ENCODE assay signal across 22 cellular contexts in the genomic region with DNA sequence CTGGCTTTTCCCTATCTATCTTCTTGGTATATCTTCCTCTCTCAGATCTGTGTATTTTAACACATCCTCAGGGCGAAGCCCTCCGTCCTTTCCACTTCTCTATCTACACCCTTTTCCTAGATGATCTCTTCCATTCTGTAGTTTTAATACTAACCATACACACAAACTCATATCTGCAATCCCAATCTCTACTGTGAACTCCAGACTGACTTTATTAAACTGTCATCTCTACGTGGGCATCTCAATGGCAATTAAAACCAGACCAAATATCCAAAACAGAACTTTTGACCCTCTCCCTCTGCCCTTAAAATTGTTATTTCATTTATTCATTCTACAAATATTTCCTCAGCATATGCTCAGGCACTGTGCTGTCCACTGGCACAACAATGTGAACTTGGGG. TPM values are rescaled to one million over a fixed set of nuclear protein-coding genes. Genes with fewer than 3 reads are reported as not detected.
A peak's percentile ranks its signal among the peaks of the same experiment; 100 is the strongest.
DNase-seq lines count a peak whose midpoint lies in the region; ATAC-seq, FAIRE-seq and TF ChIP-seq lines count a peak whose summit lies in the region.
"Had no signal": no experiment of that assay in that cellular context is flagged by ENCODE, and none has a peak within 500 bp of the region (broad histone marks: within the 10 kb centered on the region; RNA-seq: fewer than 3 reads in every experiment).

No MANE protein-coding gene starts in this region.

- H3K27ac ChIP-seq in HepG2 (ENCODE audit: extremely low read length, insufficient read depth, low read length), result no peak overlapping the region
- no peak overlapping the region for H3K27ac ChIP-seq in right lobe of liver
- H3K27ac ChIP-seq in SK-N-SH (ENCODE audit: low read depth in 2 of 2, low read length in 1 of 2), result peak overlapping the region in 1 of 2 experiments; percentile 6; a peak in 2 of 4 replicates
- H3K27ac ChIP-seq in adrenal gland, result no peak overlapping the region
- H3K27ac ChIP-seq: 22Rv1, BLaER1, C4-2B had no signal

- POLR2A ChIA-PET in HepG2 (lab: Yijun Ruan, JAX), result no interaction called here
- POLR2A ChIA-PET in SK-N-SH (lab: Yijun Ruan, JAX), result no interaction called here

- TF ChIP-seq EP300 in HepG2 (IDR thresholded peaks at IDR 0.05; ENCODE audit: low read depth in 2 of 2, low read length in 2 of 2) (no peak), HepG2 (CRISPR knock-in tag; IDR thresholded peaks at IDR 0.05; ENCODE audit: borderline replicate concordance) (no peak), SK-N-SH (IDR thresholded peaks at IDR 0.05; ENCODE audit: borderline replicate concordance in 1 of 2, low read depth in 1 of 2, low read length in 1 of 2) (peak in 1 of 2 experiments; percentile 32; a peak in 1 of 4 replicates)

- no peak for FAIRE-seq in HepG2 (lab: Jason Lieb, UNC)
- FAIRE-seq: A204.1 had no signal

- BruUV-seq in HepG2 (replicated peaks; lab: Mats Ljungman, UMichigan), result TSS peak; percentile 0

- no peak for DNase-seq in HepG2 (ENCODE audit: low spot score)
- no peak for DNase-seq in right lobe of liver
- peak; percentile 34 for DNase-seq in SK-N-SH
- DNase-seq in chondrocyte (ENCODE audit: low spot score), result no peak
- DNase-seq in NCI-H1417 treated with DMSO at 0.1 percent for 48 hours (lab: John Stamatoyannopoulos, UW), result no peak
- no peak for DNase-seq in germinal center (ENCODE audit: low spot score)
- DNase-seq in kidney glomerular epithelial cell (lab: John Stamatoyannopoulos, UW), result no peak
- DNase-seq in adrenal gland, result no peak
- DNase-seq: Caco-2; CD4-positive, CD25-positive, alpha-beta regulatory T cell; CD8-positive, alpha-beta T cell; DMS153; DMS79; GF-D8; GOT3; H7; HCEC 1CT had no signal

- H3K9me3 Mint-ChIP-seq in chondrocyte (ENCODE audit: low read depth), result no peaks in the 10 kb centered on the region
- H3K9me3 Mint-ChIP-seq: CD8-positive, alpha-beta T cell had no signal

- CTCF ChIA-PET in HepG2 (lab: Yijun Ruan, JAX; ENCODE audit: low intra/inter-chr PET ratio, low total read pairs) (no interaction called here), SK-N-SH (lab: Yijun Ruan, JAX) (no interaction called here)

- ATAC-seq in HepG2, result no peak
- ATAC-seq in right lobe of liver, result no peak
- ATAC-seq: CD8-positive, alpha-beta T cell had no signal

- in situ Hi-C loops in HepG2 (cut with HindIII; ENCODE audit: extremely low pct_ligation_motif_present, low pct_unique_long_range_greater_than_20kb), result no loop called here

- TF ChIP-seq RAD21 in HepG2 (CRISPR knock-in tag; IDR thresholded peaks at IDR 0.05) (no peak), SK-N-SH (IDR thresholded peaks at IDR 0.05; ENCODE audit: low read length) (no peak)

- H3K9me2 ChIP-seq in SK-N-SH, result no peaks in the 10 kb centered on the region

- peaks cover 55% of the 10 kb centered on the region for H4K20me1 ChIP-seq in HepG2 (ENCODE audit: insufficient read depth, low read length)
- H4K20me1 ChIP-seq in SK-N-SH (ENCODE audit: insufficient read depth), result peaks cover 88% of the 10 kb centered on the region

- H3K9ac ChIP-seq in HepG2 (ENCODE audit: insufficient read depth, low read depth, low read length), result no peak overlapping the region
- no peak overlapping the region for H3K9ac ChIP-seq in SK-N-SH
- H3K9ac ChIP-seq: BLaER1 had no signal

- no peak overlapping the region for H3K4me2 ChIP-seq in HepG2 (ENCODE audit: low read depth, low read length)
- H3K4me2 ChIP-seq in SK-N-SH, result peak overlapping the region; percentile 2; the same call in 1 of the 2 replicates
- H3K4me2 ChIP-seq: BLaER1 had no signal

- H3K4me1 Mint-ChIP-seq in chondrocyte (ENCODE audit: low read depth), result peaks cover 62% of the 10 kb centered on the region

- peaks cover 50% of the 10 kb centered on the region for H3K4me1 ChIP-seq in HepG2 (ENCODE audit: insufficient read depth, low read length)
- H3K4me1 ChIP-seq in right lobe of liver, result peaks cover 0 to 15% (median 3%) of the 10 kb centered on the region in 4 donors
- H3K4me1 ChIP-seq in SK-N-SH (ENCODE audit: control insufficient read depth in 1 of 2, insufficient read depth in 2 of 2, low read depth in 1 of 2, low read length in 1 of 2), result peaks cover 0 to 7% of the 10 kb centered on the region in 2 experiments; a peak in 2 of 4 replicates
- H3K4me1 ChIP-seq in adrenal gland (replicated peaks in 1 of 2), result peaks cover 7 to 60% of the 10 kb centered on the region in 2 donors

- no peaks in the 10 kb centered on the region for H3F3A ChIP-seq in SK-N-SH (replicated peaks; ENCODE audit: insufficient read depth)

- no peak overlapping the region for H3K4me3 Mint-ChIP-seq in chondrocyte (ENCODE audit: unreplicated experiment)
- H3K4me3 Mint-ChIP-seq: B cell; CD8-positive, alpha-beta T cell had no signal

- H3K9me3 ChIP-seq in HepG2 (ENCODE audit: low read length) (no peaks in the 10 kb centered on the region), right lobe of liver (no peaks in the 10 kb centered on the region), SK-N-SH (no peaks in the 10 kb centered on the region), adrenal gland (replicated peaks in 1 of 3) (no peaks in the 10 kb centered on the region)
- H3K9me3 ChIP-seq: Caco-2 had no signal

- H3K36me3 ChIP-seq in HepG2 (replicated peaks in 1 of 2; ENCODE audit: control insufficient read depth in 1 of 2, insufficient read depth in 2 of 2, low read length in 2 of 2), result no peaks in the 10 kb centered on the region
- no peaks in the 10 kb centered on the region for H3K36me3 ChIP-seq in right lobe of liver
- peaks cover 0 to 4% of the 10 kb centered on the region in 2 experiments for H3K36me3 ChIP-seq in SK-N-SH (replicated peaks in 1 of 2; ENCODE audit: control insufficient read depth in 1 of 2, insufficient read depth in 2 of 2, low read length in 1 of 2)
- no peaks in the 10 kb centered on the region for H3K36me3 ChIP-seq in adrenal gland (replicated peaks in 1 of 2)

- TF ChIP-seq POLR2A in HepG2 (IDR thresholded peaks at IDR 0.05; ENCODE audit: insufficient read depth in 1 of 2, low read depth in 2 of 2, low read length in 2 of 2) (no peak), right lobe of liver (IDR thresholded peaks at IDR 0.05) (no peak), adrenal gland (IDR thresholded peaks at IDR 0.05) (no peak)

- H2AFZ ChIP-seq in HepG2 (ENCODE audit: low read length), result no peak overlapping the region
- H2AFZ ChIP-seq in SK-N-SH (ENCODE audit: low read depth), result no peak overlapping the region

- 98% methylated on average over 3 of the region's 3 CpGs for WGBS in HepG2 (ENCODE audit: low lambda C conversion rate)
- WGBS in right lobe of liver (ENCODE audit: insufficient coverage, low coverage, low lambda C conversion rate, missing lambda C conversion rate), result 90% methylated on average over 3 of the region's 3 CpGs
- 62% methylated on average over 3 of the region's 3 CpGs for WGBS in SK-N-SH (ENCODE audit: low lambda C conversion rate)
- WGBS in adrenal gland, 4 donors, result 81 to 92% (median 87%) methylated on average over 3 of the region's 3 CpGs

- H3K79me2 ChIP-seq in HepG2 (ENCODE audit: insufficient read depth, low read length) (peaks cover 91% of the 10 kb centered on the region), SK-N-SH (ENCODE audit: insufficient read depth) (peaks cover 97% of the 10 kb centered on the region)

- H3K36me3 Mint-ChIP-seq in chondrocyte (ENCODE audit: low read depth), result no peaks in the 10 kb centered on the region

- peak overlapping the region; percentile 25 for H3K27ac Mint-ChIP-seq in chondrocyte (ENCODE audit: unreplicated experiment)
- H3K27ac Mint-ChIP-seq: B cell; CD8-positive, alpha-beta T cell had no signal

- intact Hi-C loops in HepG2 (cut with micrococcal nuclease; ENCODE audit: unreplicated experiment), result no loop called here
- intact Hi-C loops in right lobe of liver (cut with DNase I), result loop anchor here in 1 of 2 donors (10.0 kb wide), 1 partner anchor 145 kb away; no protein-coding TSS in a partner anchor
- intact Hi-C loops in adrenal gland (cut with DNase I), result no loop called here

- no peaks in the 10 kb centered on the region for H3K27me3 ChIP-seq in HepG2 (ENCODE audit: control insufficient read depth in 1 of 2, insufficient read depth in 2 of 2, low read length in 2 of 2)
- no peaks in the 10 kb centered on the region for H3K27me3 ChIP-seq in right lobe of liver
- no peaks in the 10 kb centered on the region for H3K27me3 ChIP-seq in SK-N-SH (ENCODE audit: insufficient read depth)
- H3K27me3 ChIP-seq in adrenal gland, result no peaks in the 10 kb centered on the region
- H3K27me3 ChIP-seq: BLaER1 had no signal

- no peaks in the 10 kb centered on the region for H3K27me3 Mint-ChIP-seq in chondrocyte (ENCODE audit: low read depth)
- H3K27me3 Mint-ChIP-seq: B cell; CD4-positive, CD25-positive, alpha-beta regulatory T cell had no signal

- TF ChIP-seq CTCF in HepG2 (CRISPR knock-in tag; IDR thresholded peaks at IDR 0.05) (no peak), right lobe of liver (IDR thresholded peaks at IDR 0.05) (no peak), SK-N-SH (IDR thresholded peaks at IDR 0.05) (no peak), chondrocyte (IDR thresholded peaks at IDR 0.05) (no peak), adrenal gland (IDR thresholded peaks at IDR 0.05) (no peak)

- no peak overlapping the region for H3K4me3 ChIP-seq in HepG2 (replicated peaks in 1 of 3; ENCODE audit: insufficient read depth in 1 of 3, low read depth in 2 of 3, low read length in 3 of 3)
- no peak overlapping the region for H3K4me3 ChIP-seq in right lobe of liver
- H3K4me3 ChIP-seq in SK-N-SH (ENCODE audit: low read depth in 2 of 2, low read length in 1 of 2), result no peak overlapping the region
- H3K4me3 ChIP-seq in adrenal gland, result no peak overlapping the region
- H3K4me3 ChIP-seq: BLaER1 had no signal

RNA-seq across cellular contexts. Expression of a gene that starts 7.1 kb away (rescaled TPM):
- 29.3 and 39.7 TPM in 2 replicates for total RNA-seq in HepG2 (2016; rRNA removed; fragmentation: Illumina TruSeq; extraction: Trizol)
- total RNA-seq in HepG2 (2016; cell fraction: cytosol; rRNA removed; fragmentation: Illumina TruSeq; extraction: Trizol; ENCODE audit: low read depth), result 10.9 and 11.5 TPM in 2 replicates
- total RNA-seq in HepG2 (2016; cell fraction: insoluble cytoplasmic fraction; rRNA removed; fragmentation: Illumina TruSeq; extraction: Trizol), result 26.2 and 39.3 TPM in 2 replicates
- total RNA-seq in HepG2 (2016; cell fraction: membrane; rRNA removed; fragmentation: Illumina TruSeq; extraction: Trizol), result 18.6 and 20.6 TPM in 2 replicates
- total RNA-seq in HepG2 (2016; cell fraction: nucleus; rRNA removed; fragmentation: Illumina TruSeq; extraction: Trizol), result 50.1 and 54.5 TPM in 2 replicates
- polyA plus RNA-seq in HepG2 (2011; rRNA removed), result 8.7 and 10.9 TPM in 2 replicates
- 4.9 and 5.9 TPM in 2 replicates for polyA plus RNA-seq in HepG2 (2011; cell fraction: cytosol; rRNA removed)
- 12.5 and 14.4 TPM in 2 replicates for polyA plus RNA-seq in HepG2 (2011; cell fraction: nucleus; rRNA removed)
- polyA plus RNA-seq in HepG2 (2012), result 8.0 and 10.1 TPM in 2 replicates
- 5.3 and 6.4 TPM in 2 replicates for polyA plus RNA-seq in HepG2 (2016; cell fraction: cytosol; fragmentation: Illumina TruSeq; extraction: Trizol; ENCODE audit: low read depth)
- 9.4 and 11.6 TPM in 2 replicates for polyA plus RNA-seq in HepG2 (2016; cell fraction: insoluble cytoplasmic fraction; fragmentation: Illumina TruSeq; extraction: Trizol; ENCODE audit: low read depth)
- polyA plus RNA-seq in HepG2 (2016; cell fraction: membrane; fragmentation: Illumina TruSeq; extraction: Trizol; ENCODE audit: low read depth), result 6.8 and 7.6 TPM in 2 replicates
- 22.9 and 24.1 TPM in 2 replicates for polyA plus RNA-seq in HepG2 (2016; cell fraction: nucleus; fragmentation: Illumina TruSeq; extraction: Trizol; ENCODE audit: insufficient read depth, low read depth)
- 24.3 and 34.9 TPM in 2 replicates for polyA minus RNA-seq in HepG2 (2011; rRNA and poly(A)+ RNA removed; ENCODE audit: low replicate concordance)
- polyA minus RNA-seq in HepG2 (2011; cell fraction: cytosol; rRNA and poly(A)+ RNA removed), result 17.7 and 18.6 TPM in 2 replicates
- 90.8 and 104 TPM in 2 replicates for polyA minus RNA-seq in HepG2 (2011; cell fraction: nucleus; rRNA and poly(A)+ RNA removed)
- 10 to 100 TPM; 14.2 to 25.2 (median 20.9) TPM for total RNA-seq in right lobe of liver
- polyA plus RNA-seq in SK-N-SH (2012; rRNA removed), result 2.4 and 3.7 TPM in 2 replicates
- polyA plus RNA-seq in SK-N-SH (2012; cell fraction: cytosol; rRNA removed), result 3.4 and 3.6 TPM in 2 replicates
- polyA plus RNA-seq in SK-N-SH (2012; cell fraction: nucleus; rRNA removed), result 5.2 and 8.3 TPM in 2 replicates
- 26.4 to 40.6 TPM (median 38.4 TPM) in 3 replicates for total RNA-seq in chondrocyte
- 10 to 100 TPM; 25.6 to 63.4 (median 40.6) TPM for total RNA-seq in adrenal gland
- polyA plus RNA-seq in adrenal gland, result 10 to 100 TPM in 1 of 3 donors, 1 to 10 TPM in 2; 2.9 to 20.6 (median 7.4) TPM
